Comparison of ENCODE assay signal across 13 cellular contexts in genomic region chr7:25669954-25670841, GRCh38.
DNase-seq lines count a peak whose midpoint lies in the region; TF ChIP-seq lines count a peak whose summit lies in the region.
"Had no signal": no experiment of that assay in that cellular context is flagged by ENCODE, and none has a peak within 500 bp of the region (broad histone marks: within the 10 kb centered on the region; RNA-seq: fewer than 3 reads in every experiment).

No MANE protein-coding gene starts in this region.

- POLR2A ChIA-PET in OCI-LY7 (lab: Charles Lee), result interaction anchor here (0.6 kb wide), 1 partner anchor 177 kb away, joined by 3 read pairs; no protein-coding TSS in a partner anchor

- 25% methylated on average over 13 of the region's 13 CpGs for WGBS in lower leg skin, 2 donors

- intact Hi-C loops in lower leg skin (cut with DNase I; ENCODE audit: low total_unique reads) (no loop called here), OCI-LY7 (cut with micrococcal nuclease; ENCODE audit: unreplicated experiment) (no loop called here)

- H4K20me1 ChIP-seq in OCI-LY7 (ENCODE audit: insufficient read depth, low read length), result no peaks in the 10 kb centered on the region

- no peaks in the 10 kb centered on the region for H3K4me1 ChIP-seq in OCI-LY7 (ENCODE audit: insufficient read depth, low read length, poor library complexity, severe bottlenecking)
- H3K4me1 ChIP-seq: colonic mucosa, right lobe of liver had no signal

- CTCF ChIA-PET in OCI-LY7 (lab: Charles Lee; ENCODE audit: unreplicated experiment), result no interaction called here

- H2AFZ ChIP-seq in OCI-LY7 (ENCODE audit: low read length), result no peak overlapping the region

- peak overlapping the region; percentile 72 for H3K27ac ChIP-seq in brain microvascular endothelial cell
- H3K27ac ChIP-seq in OCI-LY7 (ENCODE audit: low read depth, low read length, poor library complexity, severe bottlenecking), result no peak overlapping the region
- H3K27ac ChIP-seq: colonic mucosa, right lobe of liver had no signal

- H3K4me2 ChIP-seq in OCI-LY7 (ENCODE audit: low read length), result no peak overlapping the region

- H3K4me3 ChIP-seq in brain microvascular endothelial cell (ENCODE audit: low read depth, low read length) (no peak overlapping the region), lower leg skin (ENCODE audit: low read depth, poor library complexity, severe bottlenecking) (no peak overlapping the region), retinal pigment epithelial cell (ENCODE audit: low read length) (peak overlapping the region; percentile 18), OCI-LY7 (ENCODE audit: low read depth, low read length, poor library complexity, severe bottlenecking) (no peak overlapping the region)
- H3K4me3 ChIP-seq: colonic mucosa, right lobe of liver had no signal

- in situ Hi-C loops in Caki2 (cut with HindIII; ENCODE audit: low pct_unique_long_range_greater_than_20kb, low sequenced_read_pairs) (no loop called here), brain microvascular endothelial cell (cut with HindIII; ENCODE audit: low pct_ligation_motif_present, low sequenced_read_pairs) (no loop called here)

- no TSS peak for BruUV-seq in OCI-LY7 (replicated peaks; lab: Mats Ljungman, UMichigan)

- H3K36me3 ChIP-seq in brain microvascular endothelial cell (replicated peaks) (no peaks in the 10 kb centered on the region), OCI-LY7 (ENCODE audit: insufficient read depth, low read length) (no peaks in the 10 kb centered on the region)
- H3K36me3 ChIP-seq: colonic mucosa, right lobe of liver had no signal

- no peak for TF ChIP-seq POLR2A in lower leg skin (IDR thresholded peaks at IDR 0.05)

- no peaks in the 10 kb centered on the region for H3K9me3 ChIP-seq in OCI-LY7 (ENCODE audit: low read length)
- H3K9me3 ChIP-seq: colonic mucosa, right lobe of liver had no signal

- DNase-seq in Caki2 (ENCODE audit: low read depth) (peak; percentile 23), brain microvascular endothelial cell (peak; percentile 41), lower leg skin (ENCODE audit: low spot score in 2 of 2) (peak; percentile 72 to 87), retinal pigment epithelial cell (ENCODE audit: low read depth) (peak; percentile 78), NCI-H187 treated with DMSO at 0.1 percent for 48 hours (lab: John Stamatoyannopoulos, UW) (no peak), MV-4-11 (lab: John Stamatoyannopoulos, UW) (no peak), OCI-LY7 (ENCODE audit: low spot score) (no peak), UCSD-AML1 (lab: John Stamatoyannopoulos, UW; ENCODE audit: unreplicated experiment) (no peak)
- DNase-seq: activated CD4-positive, alpha-beta memory T cell treated with anti-CD3 and anti-CD28 coated beads, Interleukin-2, amount 10 ng/mL, durations not matched to agents 7 days and 5 days; colonic mucosa; DMS53; foreskin fibroblast; right lobe of liver had no signal

- TF ChIP-seq CTCF in brain microvascular endothelial cell (IDR thresholded peaks at IDR 0.05; ENCODE audit: low read depth, low read length, missing control alignments), result no peak
- no peak for TF ChIP-seq CTCF in lower leg skin (IDR thresholded peaks at IDR 0.05)
- no peak for TF ChIP-seq CTCF in retinal pigment epithelial cell (conservative IDR thresholded peaks at IDR 0.05; ENCODE audit: low read depth, low read length)
- no peak for TF ChIP-seq CTCF in OCI-LY7 (conservative IDR thresholded peaks at IDR 0.05; ENCODE audit: low read length)

- no peaks in the 10 kb centered on the region for H3K27me3 ChIP-seq in brain microvascular endothelial cell (replicated peaks)
- H3K27me3 ChIP-seq: colonic mucosa, right lobe of liver had no signal

- no peaks in the 10 kb centered on the region for H3K9me2 ChIP-seq in OCI-LY7 (ENCODE audit: insufficient read depth, low read length)

- H3K79me2 ChIP-seq in OCI-LY7 (ENCODE audit: insufficient read depth, low read depth, low read length), result no peaks in the 10 kb centered on the region

Comparison
In these comparisons a context has a peak if more than half of its experiments do, and no peak if none do; other contexts are left out.
1. DNase-seq: peak in Caki2 (single experiment), brain microvascular endothelial cell (single experiment), lower leg skin (2 of 2) and retinal pigment epithelial cell (single experiment); none in NCI-H187 treated with DMSO at 0.1 percent for 48 hours (single experiment), MV-4-11 (single experiment), OCI-LY7 (single experiment) and UCSD-AML1 (single experiment).